8 cellular contexts compared by ENCODE assay signal in genomic region chr9:97237951-97238851, GRCh38.
DNase-seq lines count a peak whose midpoint lies in the region; ATAC-seq and TF ChIP-seq lines count a peak whose summit lies in the region.

No MANE protein-coding gene starts in this region.

- H3K27ac ChIP-seq in CD4-positive, alpha-beta memory T cell (ENCODE audit: low read depth, low read length), result peak overlapping the region; percentile 57
- peak overlapping the region; percentile 56 to 70 for H3K27ac ChIP-seq in left lung

- CTCF ChIA-PET in CD4-positive, alpha-beta memory T cell (lab: Charles Lee; ENCODE audit: partially characterized antibody), result interaction anchor here (0.9 to 2.7 kb wide), 6 partner anchors 10 to 395 kb away, joined by 3 to 13 read pairs (median 5); partner anchors contain the start of genes NCBP1, TDRD7 and TSTD2
- CTCF ChIA-PET in activated CD4-positive, alpha-beta memory T cell treated with anti-CD3 and anti-CD28 coated beads, Interleukin-2, amount 10 ng/mL, durations not matched to agents 7 days and 5 days (lab: Charles Lee), result interaction anchor here (0.6 to 2.1 kb wide), 6 partner anchors 14 to 395 kb away, joined by 3 to 15 read pairs (median 4); partner anchors contain the start of genes NCBP1 and TSTD2

- H3K27ac Mint-ChIP-seq in CD4-positive, alpha-beta memory T cell, result peak overlapping the region; percentile 86 to 96 (median 95)
- H3K27ac Mint-ChIP-seq in activated CD4-positive, alpha-beta memory T cell treated with anti-CD3 and anti-CD28 coated beads, Interleukin-2, amount 10 ng/mL, durations not matched to agents 7 days and 5 days, result peak overlapping the region; percentile 93

- no peaks in the 10 kb centered on the region for H3K36me3 ChIP-seq in CD4-positive, alpha-beta memory T cell (ENCODE audit: insufficient read depth, low read length)
- H3K36me3 ChIP-seq in left lung, result no peaks in the 10 kb centered on the region

- H3K27me3 ChIP-seq in CD4-positive, alpha-beta memory T cell (ENCODE audit: insufficient read depth, low read length), result no peaks in the 10 kb centered on the region
- H3K27me3 ChIP-seq in left lung, result no peaks in the 10 kb centered on the region

- H3K27me3 Mint-ChIP-seq in CD4-positive, alpha-beta memory T cell, result no peaks in the 10 kb centered on the region
- H3K27me3 Mint-ChIP-seq in activated CD4-positive, alpha-beta memory T cell treated with anti-CD3 and anti-CD28 coated beads, Interleukin-2, amount 10 ng/mL, durations not matched to agents 7 days and 5 days, result no peaks in the 10 kb centered on the region

- H3K4me1 Mint-ChIP-seq in CD4-positive, alpha-beta memory T cell, result peaks cover 17 to 40% (median 23%) of the 10 kb centered on the region in 4 donors
- H3K4me1 Mint-ChIP-seq in activated CD4-positive, alpha-beta memory T cell treated with anti-CD3 and anti-CD28 coated beads, Interleukin-2, amount 10 ng/mL, durations not matched to agents 7 days and 5 days, result peaks cover 19% of the 10 kb centered on the region

- peaks cover 0 to 6% of the 10 kb centered on the region in 2 donors for H3K36me3 Mint-ChIP-seq in CD4-positive, alpha-beta memory T cell
- no peaks in the 10 kb centered on the region for H3K36me3 Mint-ChIP-seq in activated CD4-positive, alpha-beta memory T cell treated with anti-CD3 and anti-CD28 coated beads, Interleukin-2, amount 10 ng/mL, durations not matched to agents 7 days and 5 days (ENCODE audit: low read depth)

- peak; percentile 69 to 81 (median 77) for DNase-seq in CD4-positive, alpha-beta memory T cell
- DNase-seq in NCI-H526 treated with DMSO at 0.1 percent for 48 hours (lab: John Stamatoyannopoulos, UW) (peak; percentile 68), dermis microvascular lymphatic vessel endothelial cell (ENCODE audit: low read depth in 2 of 2) (peak; percentile 33 to 75), left lung (peak; percentile 82 to 91)
- peak; percentile 87 for DNase-seq in activated CD4-positive, alpha-beta memory T cell treated with anti-CD3 and anti-CD28 coated beads, Interleukin-2, amount 10 ng/mL, durations not matched to agents 7 days and 5 days
- DNase-seq in stimulated activated CD4-positive, alpha-beta T cell treated with anti-CD3 and anti-CD28 coated beads, Interleukin-1b, Interleukin-23, amount 100 ng/mL, for 48 hours, result peak; percentile 81

- TF ChIP-seq CTCF in left lung (IDR thresholded peaks at IDR 0.05), result no peak

- peaks cover 0 to 2% (median 0%) of the 10 kb centered on the region in 8 donors for H3K9me3 Mint-ChIP-seq in CD4-positive, alpha-beta memory T cell
- no peaks in the 10 kb centered on the region for H3K9me3 Mint-ChIP-seq in activated CD4-positive, alpha-beta memory T cell treated with anti-CD3 and anti-CD28 coated beads, Interleukin-2, amount 10 ng/mL, durations not matched to agents 7 days and 5 days

- H3K9me3 ChIP-seq in CD4-positive, alpha-beta memory T cell (ENCODE audit: control insufficient read depth in 1 of 2, low read length in 2 of 2), result no peaks in the 10 kb centered on the region
- peaks cover 0 to 1% of the 10 kb centered on the region in 2 donors for H3K9me3 ChIP-seq in left lung

- intact Hi-C loops in CD4-positive, alpha-beta memory T cell (cut with micrococcal nuclease), result loop anchor here (1.0 to 5.0 kb wide), 2 partner anchors 17 to 386 kb away; partner anchors contain the start of gene ZNF782
- intact Hi-C loops in left lung (cut with DNase I), result no loop called here

- peak overlapping the region; percentile 92 to 98 (median 97) for H3K4me3 Mint-ChIP-seq in CD4-positive, alpha-beta memory T cell
- H3K4me3 Mint-ChIP-seq in activated CD4-positive, alpha-beta memory T cell treated with anti-CD3 and anti-CD28 coated beads, Interleukin-2, amount 10 ng/mL, durations not matched to agents 7 days and 5 days, result peak overlapping the region; percentile 91

- peak; percentile 57 for ATAC-seq in HG02798 (IDR thresholded peaks at IDR 0.05; ENCODE audit: poor library complexity, unreplicated experiment)
- ATAC-seq in left lung, result peak; percentile 98
- ATAC-seq in GM18519 (IDR thresholded peaks at IDR 0.05; ENCODE audit: low FRiP score, unreplicated experiment), result no peak

- H3K4me1 ChIP-seq in CD4-positive, alpha-beta memory T cell (ENCODE audit: insufficient read depth, low read length), result peaks cover 11% of the 10 kb centered on the region
- H3K4me1 ChIP-seq in left lung, result peaks cover 0 to 14% of the 10 kb centered on the region in 2 donors

- POLR2A ChIA-PET in CD4-positive, alpha-beta memory T cell (lab: Charles Lee; ENCODE audit: partially characterized antibody), result interaction anchor here (0.7 to 1.9 kb wide), 7 partner anchors 17 to 839 kb away, joined by 3 to 14 read pairs (median 5); partner anchors contain the start of genes NCBP1, TSTD2, ZNF510 and ZNF782
- POLR2A ChIA-PET in activated CD4-positive, alpha-beta memory T cell treated with anti-CD3 and anti-CD28 coated beads, Interleukin-2, amount 10 ng/mL, durations not matched to agents 7 days and 5 days (lab: Charles Lee), result interaction anchor here (0.8 to 2.7 kb wide), 7 partner anchors 11 to 458 kb away, joined by 3 to 13 read pairs (median 3); partner anchors contain the start of genes NCBP1, TSTD2, XPA and ZNF782

- H3K4me3 ChIP-seq in CD4-positive, alpha-beta memory T cell (ENCODE audit: low read length in 2 of 2), result peak overlapping the region; percentile 14 to 85
- H3K4me3 ChIP-seq in left lung, result peak overlapping the region; percentile 54 to 62
